ENCODE assay signal across 8 cellular contexts in genomic region chr12:28497889-28498411, GRCh38.
DNase-seq lines count a peak whose midpoint lies in the region; ATAC-seq and TF ChIP-seq lines count a peak whose summit lies in the region.

No MANE protein-coding gene starts in this region.

- no peaks in the 10 kb centered on the region for H3K36me3 ChIP-seq in prostate gland

- TF ChIP-seq POLR2A in prostate gland (IDR thresholded peaks at IDR 0.05): no peak

- no peaks in the 10 kb centered on the region for H3K9me3 ChIP-seq in prostate gland

- no peak for TF ChIP-seq CTCF in natural killer cell (IDR thresholded peaks at IDR 0.05)
- no peak for TF ChIP-seq CTCF in prostate gland (IDR thresholded peaks at IDR 0.05)

- ATAC-seq in GM18909 (IDR thresholded peaks at IDR 0.05; ENCODE audit: poor library complexity, unreplicated experiment) (peak; percentile 91), HG02642 (IDR thresholded peaks at IDR 0.05; ENCODE audit: poor library complexity, unreplicated experiment) (peak; percentile 93), natural killer cell (no peak)

- no peaks in the 10 kb centered on the region for H3K27me3 ChIP-seq in prostate gland (replicated peaks; ENCODE audit: insufficient read depth)

- no peaks in the 10 kb centered on the region for H3K27me3 Mint-ChIP-seq in natural killer cell (ENCODE audit: low read depth in 2 of 2)

- DNase-seq in NCI-H226 (peak; percentile 31), natural killer cell (no peak), prostate gland (ENCODE audit: low spot score) (no peak), globus pallidus (ENCODE audit: low spot score) (no peak), NCI-H146 treated with DMSO at 0.1 percent for 48 hours (lab: John Stamatoyannopoulos, UW; ENCODE audit: unreplicated experiment) (no peak)
- no peak for DNase-seq in activated effector memory CD4-positive, alpha-beta T cell treated with Interleukin-2 at 50 U/mL for 16 hours

- no peak overlapping the region for H3K4me3 ChIP-seq in prostate gland

- H3K4me3 Mint-ChIP-seq in natural killer cell: no peak overlapping the region

- H3K27ac Mint-ChIP-seq in natural killer cell: peak overlapping the region; percentile 17 to 26

- intact Hi-C loops in natural killer cell (cut with micrococcal nuclease) (no loop called here), prostate gland (cut with DNase I) (no loop called here)

- H3K4me1 ChIP-seq in prostate gland (replicated peaks): no peaks in the 10 kb centered on the region

- peaks cover 7 to 10% of the 10 kb centered on the region in 2 donors for H3K4me1 Mint-ChIP-seq in natural killer cell

- H3K27ac ChIP-seq in prostate gland: no peak overlapping the region

- H3K9me3 Mint-ChIP-seq in natural killer cell: peaks cover 0 to 2% of the 10 kb centered on the region in 2 donors

- H3K36me3 Mint-ChIP-seq in natural killer cell: peaks cover 7% of the 10 kb centered on the region

Comparison
In these comparisons a context has a peak if more than half of its experiments do, and no peak if none do; other contexts are left out.
1. ATAC-seq: peak in GM18909 (single experiment) and HG02642 (single experiment); none in natural killer cell (0 of 3).